10 cellular contexts compared by ENCODE assay signal in genomic region chr15:67832031-67832551, GRCh38. TPM values are rescaled to one million over a fixed set of nuclear protein-coding genes. Genes with fewer than 3 reads are reported as not detected.
DNase-seq lines count a peak whose midpoint lies in the region; ATAC-seq and TF ChIP-seq lines count a peak whose summit lies in the region.
"Had no signal": no experiment of that assay in that cellular context is flagged by ENCODE, and none has a peak within 500 bp of the region (broad histone marks: within the 10 kb centered on the region; RNA-seq: fewer than 3 reads in every experiment).

No MANE protein-coding gene starts in this region.

- H3K27ac ChIP-seq in WERI-Rb-1, result no peak overlapping the region
- H3K27ac ChIP-seq: heart right ventricle had no signal

- H3K9me3 ChIP-seq in WERI-Rb-1 (ENCODE audit: severe bottlenecking), result peaks cover 15% of the 10 kb centered on the region
- H3K9me3 ChIP-seq: heart right ventricle had no signal

- ATAC-seq in HG02981 (IDR thresholded peaks at IDR 0.05; ENCODE audit: unreplicated experiment), result no peak
- ATAC-seq: heart right ventricle had no signal

- peaks cover 63% of the 10 kb centered on the region for H3K27me3 ChIP-seq in WERI-Rb-1 (ENCODE audit: insufficient read depth, low read depth, severe bottlenecking)

- no peak overlapping the region for H3K4me3 ChIP-seq in WERI-Rb-1 (ENCODE audit: low read depth, low read length)

- no peaks in the 10 kb centered on the region for H3K36me3 ChIP-seq in WERI-Rb-1
- H3K36me3 ChIP-seq: heart right ventricle had no signal

- TF ChIP-seq CTCF in WERI-Rb-1 (IDR thresholded peaks at IDR 0.05; ENCODE audit: low read depth, low read length), result peak; percentile 71

- peak; percentile 57 for DNase-seq in ELR (ENCODE audit: low read depth)
- DNase-seq in HuH-7 (ENCODE audit: low spot score), result peak; percentile 79
- DNase-seq in WERI-Rb-1, result peak; percentile 42
- peak; percentile 33 for DNase-seq in myocyte (ENCODE audit: low read depth)
- DNase-seq in COLO829 (ENCODE audit: low spot score), result no peak
- no peak for DNase-seq in effector CD4-positive, alpha-beta T cell
- DNase-seq in NCI-H2029 treated with DMSO at 0.1 percent for 48 hours (lab: John Stamatoyannopoulos, UW), result no peak
- DNase-seq: heart right ventricle, NCI-H2171 treated with DMSO at 0.1 percent for 48 hours had no signal

RNA-seq across cellular contexts. Expression of gene SKOR1, which starts 6.8 kb away (rescaled TPM):
- 0.05 and 0.08 TPM in 2 replicates for total RNA-seq in myocyte
- 0.18 TPM for polyA plus RNA-seq in myocyte (2012)

RNA-seq across cellular contexts. Expression of gene RNU6-1, which starts 7.8 kb away (rescaled TPM):
- total RNA-seq in myocyte, result not detected in 2 replicates
- not detected for polyA plus RNA-seq in myocyte (2012)
- total RNA-seq: heart right ventricle had no signal
- polyA plus RNA-seq: heart right ventricle had no signal

Comparison
In these comparisons a context has a peak if more than half of its experiments do, and no peak if none do; other contexts are left out.
1. DNase-seq: peak in ELR (single experiment), HuH-7 (single experiment), WERI-Rb-1 (single experiment) and myocyte (single experiment); none in COLO829 (single experiment), effector CD4-positive, alpha-beta T cell (single experiment) and NCI-H2029 treated with DMSO at 0.1 percent for 48 hours (single experiment).